17 cellular contexts compared by ENCODE assay signal in genomic region chr7:122550545-122550944, GRCh38.
DNase-seq lines count a peak whose midpoint lies in the region; ATAC-seq and TF ChIP-seq lines count a peak whose summit lies in the region.
"Had no signal": no experiment of that assay in that cellular context is flagged by ENCODE, and none has a peak within 500 bp of the region (broad histone marks: within the 10 kb centered on the region; RNA-seq: fewer than 3 reads in every experiment).

No MANE protein-coding gene starts in this region.

- no peaks in the 10 kb centered on the region for H3K9me3 ChIP-seq in CD4-positive, alpha-beta T cell (ENCODE audit: control insufficient read depth, low read length)
- H3K9me3 ChIP-seq: testis had no signal

- H3K27ac Mint-ChIP-seq in nephron: no peak overlapping the region
- H3K27ac Mint-ChIP-seq in CD4-positive, alpha-beta T cell: no peak overlapping the region
- H3K27ac Mint-ChIP-seq in natural killer cell treated with Interleukin-12 subunit alpha and Interleukin-12 subunit beta and Interleukin-15 and Interleukin-18, amount 100 ng/mL, for 72 hours: no peak overlapping the region
- H3K27ac Mint-ChIP-seq: activated naive CD8-positive, alpha-beta T cell treated with anti-CD3 and anti-CD28 coated beads for 36 hours; CD8-positive, alpha-beta T cell; naive thymus-derived CD8-positive, alpha-beta T cell had no signal

- no peak overlapping the region for H3K27ac ChIP-seq in CD4-positive, alpha-beta T cell (ENCODE audit: low read depth, low read length)
- H3K27ac ChIP-seq: testis had no signal

- no peaks in the 10 kb centered on the region for H3K27me3 Mint-ChIP-seq in nephron (ENCODE audit: low read depth)
- H3K27me3 Mint-ChIP-seq in CD4-positive, alpha-beta T cell: no peaks in the 10 kb centered on the region
- no peaks in the 10 kb centered on the region for H3K27me3 Mint-ChIP-seq in natural killer cell treated with Interleukin-12 subunit alpha and Interleukin-12 subunit beta and Interleukin-15 and Interleukin-18, amount 100 ng/mL, for 72 hours
- H3K27me3 Mint-ChIP-seq: activated naive CD8-positive, alpha-beta T cell treated with anti-CD3 and anti-CD28 coated beads for 36 hours; naive thymus-derived CD8-positive, alpha-beta T cell had no signal

- DNase-seq in DMS53 treated with DMSO at 0.1 percent for 48 hours (lab: John Stamatoyannopoulos, UW; ENCODE audit: unreplicated experiment): peak; percentile 29
- peak; percentile 45 for DNase-seq in NCI-H69 (lab: John Stamatoyannopoulos, UW)
- DNase-seq in dermis blood vessel endothelial cell: peak; percentile 72
- no peak for DNase-seq in CD4-positive, alpha-beta T cell
- no peak for DNase-seq in natural killer cell treated with Interleukin-12 subunit alpha and Interleukin-12 subunit beta and Interleukin-15 and Interleukin-18, amount 100 ng/mL, for 72 hours (ENCODE audit: low spot score)
- DNase-seq in UCSD-AML1 (lab: John Stamatoyannopoulos, UW; ENCODE audit: unreplicated experiment): no peak
- DNase-seq: activated CD4-positive, CD25-positive, alpha-beta regulatory T cell; activated CD8-positive, alpha-beta memory T cell treated with anti-CD3 and anti-CD28 coated beads, Interleukin-2, amount 50 U/mL, for 48 hours; activated naive CD8-positive, alpha-beta T cell treated with anti-CD3 and anti-CD28 coated beads for 36 hours; CD8-positive, alpha-beta T cell; left colon; naive thymus-derived CD8-positive, alpha-beta T cell; NCI-H1436 treated with DMSO at 0.1 percent for 48 hours; NK-92 treated with Interleukin-12 subunit alpha and Interleukin-12 subunit beta, amount 100 ng/mL, for 24 hours; testis had no signal

- H3K4me3 Mint-ChIP-seq in nephron: no peak overlapping the region
- no peak overlapping the region for H3K4me3 Mint-ChIP-seq in CD4-positive, alpha-beta T cell
- H3K4me3 Mint-ChIP-seq in natural killer cell treated with Interleukin-12 subunit alpha and Interleukin-12 subunit beta and Interleukin-15 and Interleukin-18, amount 100 ng/mL, for 72 hours: no peak overlapping the region
- H3K4me3 Mint-ChIP-seq: activated naive CD8-positive, alpha-beta T cell treated with anti-CD3 and anti-CD28 coated beads for 36 hours; CD8-positive, alpha-beta T cell; naive thymus-derived CD8-positive, alpha-beta T cell had no signal

- peak in 2 of 3 experiments; percentile 29 to 36 for TF ChIP-seq CTCF in nephron (IDR thresholded peaks at IDR 0.05; ENCODE audit: unreplicated experiment in 3 of 3)
- no peak for TF ChIP-seq CTCF in CD4-positive, alpha-beta T cell (IDR thresholded peaks at IDR 0.05)

- intact Hi-C loops in CD4-positive, alpha-beta T cell (cut with DNase I, micrococcal nuclease): no loop called here

- no peaks in the 10 kb centered on the region for H3K4me1 Mint-ChIP-seq in nephron
- H3K4me1 Mint-ChIP-seq in CD4-positive, alpha-beta T cell (ENCODE audit: low read depth): no peaks in the 10 kb centered on the region
- H3K4me1 Mint-ChIP-seq in natural killer cell treated with Interleukin-12 subunit alpha and Interleukin-12 subunit beta and Interleukin-15 and Interleukin-18, amount 100 ng/mL, for 72 hours (ENCODE audit: low read depth in 2 of 2): no peaks in the 10 kb centered on the region
- H3K4me1 Mint-ChIP-seq: activated naive CD8-positive, alpha-beta T cell treated with anti-CD3 and anti-CD28 coated beads for 36 hours had no signal

- CTCF ChIA-PET in CD4-positive, alpha-beta T cell (lab: Charles Lee): no interaction called here

- POLR2A ChIA-PET in CD4-positive, alpha-beta T cell (lab: Charles Lee): no interaction called here

- H3K36me3 Mint-ChIP-seq in nephron (ENCODE audit: low read depth): no peaks in the 10 kb centered on the region
- no peaks in the 10 kb centered on the region for H3K36me3 Mint-ChIP-seq in CD4-positive, alpha-beta T cell (ENCODE audit: low read depth)
- H3K36me3 Mint-ChIP-seq in natural killer cell treated with Interleukin-12 subunit alpha and Interleukin-12 subunit beta and Interleukin-15 and Interleukin-18, amount 100 ng/mL, for 72 hours: no peaks in the 10 kb centered on the region
- H3K36me3 Mint-ChIP-seq: activated naive CD8-positive, alpha-beta T cell treated with anti-CD3 and anti-CD28 coated beads for 36 hours; CD8-positive, alpha-beta T cell; naive thymus-derived CD8-positive, alpha-beta T cell had no signal

- ATAC-seq in HG02938 (IDR thresholded peaks at IDR 0.05; ENCODE audit: unreplicated experiment): no peak
- ATAC-seq in CD4-positive, alpha-beta T cell (ENCODE audit: poor library complexity): no peak
- ATAC-seq in natural killer cell treated with Interleukin-12 subunit alpha and Interleukin-12 subunit beta and Interleukin-15 and Interleukin-18, amount 100 ng/mL, for 72 hours: no peak
- ATAC-seq: CD8-positive, alpha-beta T cell; left colon; naive thymus-derived CD8-positive, alpha-beta T cell had no signal

- no peaks in the 10 kb centered on the region for H3K9me3 Mint-ChIP-seq in nephron
- no peaks in the 10 kb centered on the region for H3K9me3 Mint-ChIP-seq in CD4-positive, alpha-beta T cell
- no peaks in the 10 kb centered on the region for H3K9me3 Mint-ChIP-seq in natural killer cell treated with Interleukin-12 subunit alpha and Interleukin-12 subunit beta and Interleukin-15 and Interleukin-18, amount 100 ng/mL, for 72 hours

- H3K27me3 ChIP-seq in CD4-positive, alpha-beta T cell (ENCODE audit: control insufficient read depth, insufficient read depth, low read length): no peaks in the 10 kb centered on the region
- H3K27me3 ChIP-seq: testis had no signal

Comparison
In these comparisons a context has a peak if more than half of its experiments do, and no peak if none do; other contexts are left out.
1. DNase-seq: peak in DMS53 treated with DMSO at 0.1 percent for 48 hours (single experiment), NCI-H69 (single experiment) and dermis blood vessel endothelial cell (single experiment); none in CD4-positive, alpha-beta T cell (0 of 10), natural killer cell treated with Interleukin-12 subunit alpha and Interleukin-12 subunit beta and Interleukin-15 and Interleukin-18, amount 100 ng/mL, for 72 hours (single experiment) and UCSD-AML1 (single experiment).